ENCODE assay signal across 1 cellular context in genomic region chr7:106659963-106660861, GRCh38.
TF ChIP-seq lines count a peak whose summit lies in the region.

No MANE protein-coding gene starts in this region.

TF ChIP-seq in K562, 482 proteins besides CTCF, POLR2A, EP300 and RAD21 (continued from another document and continues in another):
- TF ChIP-seq, protein P1, sequence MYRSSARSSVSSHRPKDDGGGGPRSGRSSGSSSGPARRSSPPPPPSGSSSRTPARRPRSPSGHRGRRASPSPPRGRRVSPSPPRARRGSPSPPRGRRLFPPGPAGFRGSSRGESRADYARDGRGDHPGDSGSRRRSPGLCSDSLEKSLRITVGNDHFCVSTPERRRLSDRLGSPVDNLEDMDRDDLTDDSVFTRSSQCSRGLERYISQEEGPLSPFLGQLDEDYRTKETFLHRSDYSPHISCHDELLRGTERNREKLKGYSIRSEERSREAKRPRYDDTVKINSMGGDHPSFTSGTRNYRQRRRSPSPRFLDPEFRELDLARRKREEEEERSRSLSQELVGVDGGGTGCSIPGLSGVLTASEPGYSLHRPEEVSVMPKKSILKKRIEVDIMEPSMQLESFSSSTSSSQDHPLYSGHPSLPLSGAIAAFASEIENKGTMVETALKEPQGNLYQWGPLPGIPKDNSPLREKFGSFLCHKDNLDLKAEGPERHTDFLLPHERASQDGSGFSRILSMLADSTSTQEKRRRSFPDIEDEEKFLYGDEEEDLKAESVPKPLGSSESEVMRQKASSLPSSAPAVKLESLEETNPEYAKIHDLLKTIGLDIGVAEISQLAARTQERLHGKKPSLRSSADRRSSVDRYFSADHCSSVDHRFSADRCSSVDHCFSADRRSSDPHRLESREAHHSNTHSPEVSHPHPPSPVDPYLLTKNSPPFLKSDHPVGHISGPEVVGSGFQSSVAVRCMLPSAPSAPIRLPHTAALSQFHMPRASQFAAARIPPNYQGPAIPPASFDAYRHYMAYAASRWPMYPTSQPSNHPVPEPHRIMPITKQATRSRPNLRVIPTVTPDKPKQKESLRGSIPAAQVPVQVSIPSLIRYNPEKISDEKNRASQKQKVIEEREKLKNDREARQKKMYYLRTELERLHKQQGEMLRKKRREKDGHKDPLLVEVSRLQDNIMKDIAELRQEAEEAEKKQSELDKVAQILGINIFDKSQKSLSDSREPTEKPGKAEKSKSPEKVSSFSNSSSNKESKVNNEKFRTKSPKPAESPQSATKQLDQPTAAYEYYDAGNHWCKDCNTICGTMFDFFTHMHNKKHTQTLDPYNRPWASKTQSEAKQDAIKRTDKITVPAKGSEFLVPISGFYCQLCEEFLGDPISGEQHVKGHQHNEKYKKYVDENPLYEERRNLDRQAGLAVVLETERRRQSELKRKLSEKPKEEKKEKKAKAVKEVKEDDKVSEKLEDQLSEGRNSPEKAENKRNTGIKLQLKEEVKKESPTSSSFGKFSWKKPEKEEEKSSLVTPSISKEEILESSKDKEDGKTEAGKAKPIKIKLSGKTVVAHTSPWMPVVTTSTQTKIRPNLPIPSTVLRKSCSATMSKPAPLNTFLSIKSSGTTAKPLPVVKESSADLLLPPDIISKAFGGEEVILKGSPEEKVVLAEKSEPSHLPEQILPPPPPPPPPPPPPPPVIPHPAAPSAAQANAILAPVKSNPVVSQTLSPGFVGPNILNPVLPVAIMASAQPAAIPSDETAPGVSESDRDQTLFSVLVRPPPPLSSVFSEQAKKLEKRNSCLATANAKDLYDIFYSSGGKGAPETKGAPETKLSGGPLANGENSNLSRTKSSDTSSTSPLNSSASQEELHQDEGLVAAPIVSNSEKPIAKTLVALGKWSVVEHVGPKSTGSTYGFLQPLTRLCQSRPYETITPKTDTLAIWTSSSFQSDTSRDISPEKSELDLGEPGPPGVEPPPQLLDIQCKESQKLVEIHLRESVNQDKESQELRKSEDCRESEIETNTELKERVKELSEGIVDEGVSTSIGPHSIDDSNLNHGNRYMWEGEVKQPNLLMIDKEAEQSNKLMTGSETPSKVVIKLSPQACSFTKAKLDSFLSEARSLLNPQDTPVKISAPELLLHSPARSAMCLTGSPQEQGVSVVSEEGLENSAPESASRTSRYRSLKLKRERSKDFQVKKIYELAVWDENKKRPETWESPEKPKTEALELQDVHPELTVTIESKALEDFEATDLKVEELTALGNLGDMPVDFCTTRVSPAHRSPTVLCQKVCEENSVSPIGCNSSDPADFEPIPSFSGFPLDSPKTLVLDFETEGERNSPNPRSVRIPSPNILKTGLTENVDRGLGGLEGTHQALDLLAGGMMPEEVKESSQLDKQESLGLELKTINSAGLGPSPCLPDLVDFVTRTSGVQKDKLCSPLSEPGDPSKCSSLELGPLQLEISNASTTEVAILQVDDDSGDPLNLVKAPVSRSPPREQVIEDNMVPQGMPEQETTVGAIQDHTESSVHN (IDR thresholded peaks at IDR 0.05; ENCODE audit: borderline replicate concordance in 1 of 2, low read depth in 1 of 2): no peak
- TF ChIP-seq E2F6 (IDR thresholded peaks at IDR 0.05; ENCODE audit: borderline replicate concordance in 1 of 2, extremely low read depth in 1 of 2, insufficient read depth in 1 of 2, insufficient read length in 1 of 2, low read depth in 1 of 2, low read length in 1 of 2, poor library complexity in 1 of 2, severe bottlenecking in 1 of 2) (peak; percentile 79 to 86), ZFP1 (CRISPR knock-in tag; IDR thresholded peaks at IDR 0.05) (peak; percentile 32; the same call in 1 of the 2 replicates), HSF4 (CRISPR knock-in tag; IDR thresholded peaks at IDR 0.05; ENCODE audit: borderline replicate concordance) (no peak; the same call in 1 of the 2 replicates), SIN3B (IDR thresholded peaks at IDR 0.05; ENCODE audit: low read depth) (peak; percentile 52; the same call in 1 of the 2 replicates), FOXP1 (CRISPR knock-in tag; IDR thresholded peaks at IDR 0.05) (peak; percentile 97), C11orf30 (IDR thresholded peaks at IDR 0.05; ENCODE audit: low read depth) (no peak), FOXK1 (CRISPR knock-in tag; IDR thresholded peaks at IDR 0.05; ENCODE audit: borderline replicate concordance) (peak; percentile 94), CLOCK (CRISPR knock-in tag; IDR thresholded peaks at IDR 0.05; ENCODE audit: borderline replicate concordance) (no peak; the same call in 1 of the 2 replicates), ZBED1 (IDR thresholded peaks at IDR 0.05) (peak; percentile 82), CREB3L1 (IDR thresholded peaks at IDR 0.05; ENCODE audit: borderline replicate concordance, low read depth) (peak; percentile 69), PREB (CRISPR knock-in tag; IDR thresholded peaks at IDR 0.05) (no peak; the same call in 1 of the 2 replicates), BRF1 (IDR thresholded peaks at IDR 0.05; ENCODE audit: borderline replicate concordance, extremely low read depth, insufficient read length) (no peak), MCM3 (IDR thresholded peaks at IDR 0.05) (no peak), FOXO4 (CRISPR knock-in tag; IDR thresholded peaks at IDR 0.05) (no peak), IRF2 (CRISPR knock-in tag; IDR thresholded peaks at IDR 0.05) (no peak), CAMTA2 (CRISPR knock-in tag; conservative IDR thresholded peaks at IDR 0.05) (0 out of 2 replicates have a peak, but pooled peaks have one; percentile 46), STAT5A (IDR thresholded peaks at IDR 0.05; ENCODE audit: borderline replicate concordance, low read length) (peak; percentile 20; the same call in 1 of the 2 replicates), TAF15 (IDR thresholded peaks at IDR 0.05; ENCODE audit: low read depth, low read length) (no peak), TFAM (CRISPR knock-in tag; conservative IDR thresholded peaks at IDR 0.05) (no peak), ZFP91 (CRISPR knock-in tag; IDR thresholded peaks at IDR 0.05) (no peak), KLF10 (CRISPR knock-in tag; IDR thresholded peaks at IDR 0.05) (no peak), ZC3H8 (IDR thresholded peaks at IDR 0.05) (no peak), MTA3 (IDR thresholded peaks at IDR 0.05; ENCODE audit: borderline replicate concordance) (peak; percentile 99), GATAD2A (IDR thresholded peaks at IDR 0.05) (peak; percentile 95)
- TF ChIP-seq, protein P2, sequence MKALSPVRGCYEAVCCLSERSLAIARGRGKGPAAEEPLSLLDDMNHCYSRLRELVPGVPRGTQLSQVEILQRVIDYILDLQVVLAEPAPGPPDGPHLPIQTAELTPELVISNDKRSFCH (CRISPR knock-in tag; IDR thresholded peaks at IDR 0.05): no peak
- TF ChIP-seq, protein P2 (tag; IDR thresholded peaks at IDR 0.05): peak; percentile 65; the same call in 1 of the 2 replicates
- TF ChIP-seq, protein P3, sequence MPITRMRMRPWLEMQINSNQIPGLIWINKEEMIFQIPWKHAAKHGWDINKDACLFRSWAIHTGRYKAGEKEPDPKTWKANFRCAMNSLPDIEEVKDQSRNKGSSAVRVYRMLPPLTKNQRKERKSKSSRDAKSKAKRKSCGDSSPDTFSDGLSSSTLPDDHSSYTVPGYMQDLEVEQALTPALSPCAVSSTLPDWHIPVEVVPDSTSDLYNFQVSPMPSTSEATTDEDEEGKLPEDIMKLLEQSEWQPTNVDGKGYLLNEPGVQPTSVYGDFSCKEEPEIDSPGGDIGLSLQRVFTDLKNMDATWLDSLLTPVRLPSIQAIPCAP (CRISPR knock-in tag; IDR thresholded peaks at IDR 0.05; ENCODE audit: borderline replicate concordance): 0 out of 2 replicates have a peak, but pooled peaks have one; percentile 56
- TF ChIP-seq, protein P4, sequence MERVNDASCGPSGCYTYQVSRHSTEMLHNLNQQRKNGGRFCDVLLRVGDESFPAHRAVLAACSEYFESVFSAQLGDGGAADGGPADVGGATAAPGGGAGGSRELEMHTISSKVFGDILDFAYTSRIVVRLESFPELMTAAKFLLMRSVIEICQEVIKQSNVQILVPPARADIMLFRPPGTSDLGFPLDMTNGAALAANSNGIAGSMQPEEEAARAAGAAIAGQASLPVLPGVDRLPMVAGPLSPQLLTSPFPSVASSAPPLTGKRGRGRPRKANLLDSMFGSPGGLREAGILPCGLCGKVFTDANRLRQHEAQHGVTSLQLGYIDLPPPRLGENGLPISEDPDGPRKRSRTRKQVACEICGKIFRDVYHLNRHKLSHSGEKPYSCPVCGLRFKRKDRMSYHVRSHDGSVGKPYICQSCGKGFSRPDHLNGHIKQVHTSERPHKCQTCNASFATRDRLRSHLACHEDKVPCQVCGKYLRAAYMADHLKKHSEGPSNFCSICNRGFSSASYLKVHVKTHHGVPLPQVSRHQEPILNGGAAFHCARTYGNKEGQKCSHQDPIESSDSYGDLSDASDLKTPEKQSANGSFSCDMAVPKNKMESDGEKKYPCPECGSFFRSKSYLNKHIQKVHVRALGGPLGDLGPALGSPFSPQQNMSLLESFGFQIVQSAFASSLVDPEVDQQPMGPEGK (CRISPR knock-in tag; IDR thresholded peaks at IDR 0.05; ENCODE audit: borderline replicate concordance): no peak
- TF ChIP-seq, protein P5, sequence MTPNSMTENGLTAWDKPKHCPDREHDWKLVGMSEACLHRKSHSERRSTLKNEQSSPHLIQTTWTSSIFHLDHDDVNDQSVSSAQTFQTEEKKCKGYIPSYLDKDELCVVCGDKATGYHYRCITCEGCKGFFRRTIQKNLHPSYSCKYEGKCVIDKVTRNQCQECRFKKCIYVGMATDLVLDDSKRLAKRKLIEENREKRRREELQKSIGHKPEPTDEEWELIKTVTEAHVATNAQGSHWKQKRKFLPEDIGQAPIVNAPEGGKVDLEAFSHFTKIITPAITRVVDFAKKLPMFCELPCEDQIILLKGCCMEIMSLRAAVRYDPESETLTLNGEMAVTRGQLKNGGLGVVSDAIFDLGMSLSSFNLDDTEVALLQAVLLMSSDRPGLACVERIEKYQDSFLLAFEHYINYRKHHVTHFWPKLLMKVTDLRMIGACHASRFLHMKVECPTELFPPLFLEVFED (CRISPR knock-in tag; conservative IDR thresholded peaks at IDR 0.05): 0 out of 2 replicates have a peak, but pooled peaks have one; percentile 68
